Comparison of ENCODE assay signal across 1 cellular context in genomic region chr1:46132529-46133180, GRCh38.
A peak's percentile ranks its signal among the peaks of the same experiment; 100 is the strongest.
TF ChIP-seq lines count a peak whose summit lies in the region.

Gene PIK3R3 (minus strand): TSS chr1:46132629. CDS start chr1:46131952, 677 bp downstream.

TF ChIP-seq in HepG2, 621 proteins besides CTCF, POLR2A, EP300 and RAD21 (continued from another document and continues in another):
- TF ChIP-seq, protein P1, sequence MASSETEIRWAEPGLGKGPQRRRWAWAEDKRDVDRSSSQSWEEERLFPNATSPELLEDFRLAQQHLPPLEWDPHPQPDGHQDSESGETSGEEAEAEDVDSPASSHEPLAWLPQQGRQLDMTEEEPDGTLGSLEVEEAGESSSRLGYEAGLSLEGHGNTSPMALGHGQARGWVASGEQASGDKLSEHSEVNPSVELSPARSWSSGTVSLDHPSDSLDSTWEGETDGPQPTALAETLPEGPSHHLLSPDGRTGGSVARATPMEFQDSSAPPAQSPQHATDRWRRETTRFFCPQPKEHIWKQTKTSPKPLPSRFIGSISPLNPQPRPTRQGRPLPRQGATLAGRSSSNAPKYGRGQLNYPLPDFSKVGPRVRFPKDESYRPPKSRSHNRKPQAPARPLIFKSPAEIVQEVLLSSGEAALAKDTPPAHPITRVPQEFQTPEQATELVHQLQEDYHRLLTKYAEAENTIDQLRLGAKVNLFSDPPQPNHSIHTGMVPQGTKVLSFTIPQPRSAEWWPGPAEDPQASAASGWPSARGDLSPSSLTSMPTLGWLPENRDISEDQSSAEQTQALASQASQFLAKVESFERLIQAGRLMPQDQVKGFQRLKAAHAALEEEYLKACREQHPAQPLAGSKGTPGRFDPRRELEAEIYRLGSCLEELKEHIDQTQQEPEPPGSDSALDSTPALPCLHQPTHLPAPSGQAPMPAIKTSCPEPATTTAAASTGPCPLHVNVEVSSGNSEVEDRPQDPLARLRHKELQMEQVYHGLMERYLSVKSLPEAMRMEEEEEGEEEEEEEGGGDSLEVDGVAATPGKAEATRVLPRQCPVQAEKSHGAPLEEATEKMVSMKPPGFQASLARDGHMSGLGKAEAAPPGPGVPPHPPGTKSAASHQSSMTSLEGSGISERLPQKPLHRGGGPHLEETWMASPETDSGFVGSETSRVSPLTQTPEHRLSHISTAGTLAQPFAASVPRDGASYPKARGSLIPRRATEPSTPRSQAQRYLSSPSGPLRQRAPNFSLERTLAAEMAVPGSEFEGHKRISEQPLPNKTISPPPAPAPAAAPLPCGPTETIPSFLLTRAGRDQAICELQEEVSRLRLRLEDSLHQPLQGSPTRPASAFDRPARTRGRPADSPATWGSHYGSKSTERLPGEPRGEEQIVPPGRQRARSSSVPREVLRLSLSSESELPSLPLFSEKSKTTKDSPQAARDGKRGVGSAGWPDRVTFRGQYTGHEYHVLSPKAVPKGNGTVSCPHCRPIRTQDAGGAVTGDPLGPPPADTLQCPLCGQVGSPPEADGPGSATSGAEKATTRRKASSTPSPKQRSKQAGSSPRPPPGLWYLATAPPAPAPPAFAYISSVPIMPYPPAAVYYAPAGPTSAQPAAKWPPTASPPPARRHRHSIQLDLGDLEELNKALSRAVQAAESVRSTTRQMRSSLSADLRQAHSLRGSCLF (CRISPR knock-in tag; IDR thresholded peaks at IDR 0.05; ENCODE audit: borderline replicate concordance), result peak; percentile 98
- TF ChIP-seq FOXK2 (IDR thresholded peaks at IDR 0.05), result peak; percentile 100
- TF ChIP-seq, protein P2, sequence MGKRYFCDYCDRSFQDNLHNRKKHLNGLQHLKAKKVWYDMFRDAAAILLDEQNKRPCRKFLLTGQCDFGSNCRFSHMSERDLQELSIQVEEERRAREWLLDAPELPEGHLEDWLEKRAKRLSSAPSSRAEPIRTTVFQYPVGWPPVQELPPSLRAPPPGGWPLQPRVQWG (CRISPR knock-in tag; IDR thresholded peaks at IDR 0.05; ENCODE audit: borderline replicate concordance, low read depth), result no peak
- TF ChIP-seq MAF1 (CRISPR knock-in tag; IDR thresholded peaks at IDR 0.05; ENCODE audit: borderline replicate concordance), result no peak
- TF ChIP-seq CC2D1A (CRISPR knock-in tag; IDR thresholded peaks at IDR 0.05), result no peak
- peak; percentile 53; the same call in 1 of the 2 replicates for TF ChIP-seq SIX4 (CRISPR knock-in tag; IDR thresholded peaks at IDR 0.05)
- TF ChIP-seq ZNF883 (CRISPR knock-in tag; IDR thresholded peaks at IDR 0.05; ENCODE audit: not compliant biosample characterization), result peak; percentile 97
- TF ChIP-seq, protein P3, sequence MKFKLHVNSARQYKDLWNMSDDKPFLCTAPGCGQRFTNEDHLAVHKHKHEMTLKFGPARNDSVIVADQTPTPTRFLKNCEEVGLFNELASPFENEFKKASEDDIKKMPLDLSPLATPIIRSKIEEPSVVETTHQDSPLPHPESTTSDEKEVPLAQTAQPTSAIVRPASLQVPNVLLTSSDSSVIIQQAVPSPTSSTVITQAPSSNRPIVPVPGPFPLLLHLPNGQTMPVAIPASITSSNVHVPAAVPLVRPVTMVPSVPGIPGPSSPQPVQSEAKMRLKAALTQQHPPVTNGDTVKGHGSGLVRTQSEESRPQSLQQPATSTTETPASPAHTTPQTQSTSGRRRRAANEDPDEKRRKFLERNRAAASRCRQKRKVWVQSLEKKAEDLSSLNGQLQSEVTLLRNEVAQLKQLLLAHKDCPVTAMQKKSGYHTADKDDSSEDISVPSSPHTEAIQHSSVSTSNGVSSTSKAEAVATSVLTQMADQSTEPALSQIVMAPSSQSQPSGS (CRISPR knock-in tag; IDR thresholded peaks at IDR 0.05), result peak; percentile 86
- peak; percentile 19 for TF ChIP-seq TAF15 (IDR thresholded peaks at IDR 0.05; ENCODE audit: low read depth, low read length, poor library complexity, severe bottlenecking)
- TF ChIP-seq ZBTB38 (CRISPR knock-in tag; IDR thresholded peaks at IDR 0.05), result peak; percentile 90
- peak; percentile 95 for TF ChIP-seq MTF1 (CRISPR knock-in tag; IDR thresholded peaks at IDR 0.05)
- TF ChIP-seq HNRNPUL1 (IDR thresholded peaks at IDR 0.05; ENCODE audit: low read depth, low read length), result no peak
- TF ChIP-seq MATR3 (CRISPR knock-in tag; IDR thresholded peaks at IDR 0.05), result no peak
- peak; percentile 96; the same call in 1 of the 2 replicates for TF ChIP-seq ZNF431 (CRISPR knock-in tag; IDR thresholded peaks at IDR 0.05; ENCODE audit: borderline replicate concordance, low read depth)
- TF ChIP-seq, protein P4, sequence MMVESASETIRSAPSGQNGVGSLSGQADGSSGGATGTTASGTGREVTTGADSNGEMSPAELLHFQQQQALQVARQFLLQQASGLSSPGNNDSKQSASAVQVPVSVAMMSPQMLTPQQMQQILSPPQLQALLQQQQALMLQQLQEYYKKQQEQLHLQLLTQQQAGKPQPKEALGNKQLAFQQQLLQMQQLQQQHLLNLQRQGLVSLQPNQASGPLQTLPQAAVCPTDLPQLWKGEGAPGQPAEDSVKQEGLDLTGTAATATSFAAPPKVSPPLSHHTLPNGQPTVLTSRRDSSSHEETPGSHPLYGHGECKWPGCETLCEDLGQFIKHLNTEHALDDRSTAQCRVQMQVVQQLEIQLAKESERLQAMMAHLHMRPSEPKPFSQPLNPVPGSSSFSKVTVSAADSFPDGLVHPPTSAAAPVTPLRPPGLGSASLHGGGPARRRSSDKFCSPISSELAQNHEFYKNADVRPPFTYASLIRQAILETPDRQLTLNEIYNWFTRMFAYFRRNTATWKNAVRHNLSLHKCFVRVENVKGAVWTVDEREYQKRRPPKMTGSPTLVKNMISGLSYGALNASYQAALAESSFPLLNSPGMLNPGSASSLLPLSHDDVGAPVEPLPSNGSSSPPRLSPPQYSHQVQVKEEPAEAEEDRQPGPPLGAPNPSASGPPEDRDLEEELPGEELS (CRISPR knock-in tag; IDR thresholded peaks at IDR 0.05), result peak; percentile 74
- TF ChIP-seq HMG20B (CRISPR knock-in tag; conservative IDR thresholded peaks at IDR 0.05), result peak; percentile 55; the same call in 1 of the 2 replicates
- peak; percentile 99 for TF ChIP-seq CSRNP1 (CRISPR knock-in tag; IDR thresholded peaks at IDR 0.05)
- peak; percentile 91 for TF ChIP-seq ZNF564 (CRISPR knock-in tag; IDR thresholded peaks at IDR 0.05)
- TF ChIP-seq MED13 (CRISPR knock-in tag; IDR thresholded peaks at IDR 0.05), result peak; percentile 94
- no peak; the same call in 1 of the 2 replicates for TF ChIP-seq CENPBD1 (CRISPR knock-in tag; IDR thresholded peaks at IDR 0.05; ENCODE audit: borderline replicate concordance, low read depth)
- TF ChIP-seq CCDC6 (CRISPR knock-in tag; IDR thresholded peaks at IDR 0.05), result peak; percentile 99
- TF ChIP-seq POGK (CRISPR knock-in tag; conservative IDR thresholded peaks at IDR 0.05), result peak; percentile 98
- TF ChIP-seq ZNF780A (CRISPR knock-in tag; IDR thresholded peaks at IDR 0.05), result peak; percentile 98
- peak; percentile 92 for TF ChIP-seq NFYB (CRISPR knock-in tag; IDR thresholded peaks at IDR 0.05)
- TF ChIP-seq DMAP1 (CRISPR knock-in tag; IDR thresholded peaks at IDR 0.05), result peak; percentile 85; the same call in 1 of the 2 replicates
- 0 out of 2 replicates have a peak, but pooled peaks have one; percentile 67 for TF ChIP-seq HNRNPL (IDR thresholded peaks at IDR 0.05; ENCODE audit: low read depth, low read length)
- TF ChIP-seq MXD3 (CRISPR knock-in tag; IDR thresholded peaks at IDR 0.05), result peak; percentile 99
- peak; percentile 97; the same call in 1 of the 2 replicates for TF ChIP-seq SATB2 (CRISPR knock-in tag; IDR thresholded peaks at IDR 0.05)
- no peak; the same call in 1 of the 2 replicates for TF ChIP-seq PITX1 (CRISPR knock-in tag; IDR thresholded peaks at IDR 0.05)
- peak; percentile 96 for TF ChIP-seq ZNF274 (CRISPR knock-in tag; IDR thresholded peaks at IDR 0.05)
- peak; percentile 75; the same call in 1 of the 2 replicates for TF ChIP-seq ZNF839 (CRISPR knock-in tag; IDR thresholded peaks at IDR 0.05; ENCODE audit: borderline replicate concordance)
- TF ChIP-seq NR2F6 (IDR thresholded peaks at IDR 0.05), result no peak
- TF ChIP-seq NR2F6 (CRISPR knock-in tag; IDR thresholded peaks at IDR 0.05), result peak; percentile 71; the same call in 1 of the 2 replicates
- no peak; the same call in 1 of the 2 replicates for TF ChIP-seq NR2F2 (IDR thresholded peaks at IDR 0.05; ENCODE audit: borderline replicate concordance, low read depth)
- peak; percentile 91; the same call in 1 of the 2 replicates for TF ChIP-seq NFKBIZ (CRISPR knock-in tag; IDR thresholded peaks at IDR 0.05)
- no peak for TF ChIP-seq ZNF597 (CRISPR knock-in tag; IDR thresholded peaks at IDR 0.05)
- peak; percentile 92 for TF ChIP-seq FLYWCH1 (CRISPR knock-in tag; IDR thresholded peaks at IDR 0.05)
- peak; percentile 94; the same call in 1 of the 2 replicates for TF ChIP-seq SMAD1 (CRISPR knock-in tag; IDR thresholded peaks at IDR 0.05; ENCODE audit: borderline replicate concordance, low read depth)
- TF ChIP-seq, protein P5, sequence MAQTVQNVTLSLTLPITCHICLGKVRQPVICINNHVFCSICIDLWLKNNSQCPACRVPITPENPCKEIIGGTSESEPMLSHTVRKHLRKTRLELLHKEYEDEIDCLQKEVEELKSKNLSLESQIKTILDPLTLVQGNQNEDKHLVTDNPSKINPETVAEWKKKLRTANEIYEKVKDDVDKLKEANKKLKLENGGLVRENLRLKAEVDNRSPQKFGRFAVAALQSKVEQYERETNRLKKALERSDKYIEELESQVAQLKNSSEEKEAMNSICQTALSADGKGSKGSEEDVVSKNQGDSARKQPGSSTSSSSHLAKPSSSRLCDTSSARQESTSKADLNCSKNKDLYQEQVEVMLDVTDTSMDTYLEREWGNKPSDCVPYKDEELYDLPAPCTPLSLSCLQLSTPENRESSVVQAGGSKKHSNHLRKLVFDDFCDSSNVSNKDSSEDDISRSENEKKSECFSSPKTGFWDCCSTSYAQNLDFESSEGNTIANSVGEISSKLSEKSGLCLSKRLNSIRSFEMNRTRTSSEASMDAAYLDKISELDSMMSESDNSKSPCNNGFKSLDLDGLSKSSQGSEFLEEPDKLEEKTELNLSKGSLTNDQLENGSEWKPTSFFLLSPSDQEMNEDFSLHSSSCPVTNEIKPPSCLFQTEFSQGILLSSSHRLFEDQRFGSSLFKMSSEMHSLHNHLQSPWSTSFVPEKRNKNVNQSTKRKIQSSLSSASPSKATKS (CRISPR knock-in tag; IDR thresholded peaks at IDR 0.05), result no peak; the same call in none of the 2 replicates
- TF ChIP-seq SKI (IDR thresholded peaks at IDR 0.05; ENCODE audit: partially characterized antibody), result no peak
- TF ChIP-seq STAT5B (CRISPR knock-in tag; IDR thresholded peaks at IDR 0.05), result peak; percentile 91
- peak; percentile 95; the same call in 1 of the 2 replicates for TF ChIP-seq PCBP1 (IDR thresholded peaks at IDR 0.05; ENCODE audit: borderline replicate concordance, low read depth, low read length)
- TF ChIP-seq ZNF264 (CRISPR knock-in tag; IDR thresholded peaks at IDR 0.05), result peak; percentile 94
- TF ChIP-seq FOXM1 (CRISPR knock-in tag; IDR thresholded peaks at IDR 0.05), result peak; percentile 91
- TF ChIP-seq ZNF557 (CRISPR knock-in tag; IDR thresholded peaks at IDR 0.05), result peak; percentile 96
